ENCODE assay signal across 27 cellular contexts in genomic region chr20:24737212-24737850, GRCh38.
DNase-seq lines count a peak whose midpoint lies in the region; ATAC-seq and TF ChIP-seq lines count a peak whose summit lies in the region.
"Had no signal": no experiment of that assay in that cellular context is flagged by ENCODE, and none has a peak within 500 bp of the region (broad histone marks: within the 10 kb centered on the region; RNA-seq: fewer than 3 reads in every experiment).

No MANE protein-coding gene starts in this region.

- WGBS in hepatocyte (ENCODE audit: low lambda C conversion rate, missing lambda C conversion rate), result 92% methylated on average over 10 of the region's 10 CpGs

- H3K27ac ChIP-seq in GM23338 (ENCODE audit: low read depth), result no peak overlapping the region
- H3K27ac ChIP-seq in hepatocyte, result no peak overlapping the region
- H3K27ac ChIP-seq in neural progenitor cell, result no peak overlapping the region
- H3K27ac ChIP-seq: A549; BLaER1 treated with 17β-estradiol and CSF1 and Interleukin-3, amounts not matched to agents 10 nM and 100 nM; HL-60 had no signal

- TF ChIP-seq CTCF in GM23338 (conservative IDR thresholded peaks at IDR 0.05; ENCODE audit: low read depth in 2 of 2), result no peak
- no peak for TF ChIP-seq CTCF in hepatocyte (IDR thresholded peaks at IDR 0.05; ENCODE audit: poor library complexity)
- no peak for TF ChIP-seq CTCF in neural progenitor cell (IDR thresholded peaks at IDR 0.05)

- H3K9me2 ChIP-seq in GM23338 (ENCODE audit: insufficient read depth) (peaks cover 6% of the 10 kb centered on the region), hepatocyte (replicated peaks; ENCODE audit: insufficient read depth) (no peaks in the 10 kb centered on the region)
- H3K9me2 ChIP-seq: SK-N-SH had no signal

- H3K4me3 ChIP-seq in GM23338 (no peak overlapping the region), hepatocyte (no peak overlapping the region), neural progenitor cell (no peak overlapping the region)
- H3K4me3 ChIP-seq: A549; BLaER1 treated with 17β-estradiol and CSF1 and Interleukin-3, amounts not matched to agents 10 nM and 100 nM had no signal

- no peak for DNase-seq in GM23338 (ENCODE audit: low spot score)
- no peak for DNase-seq in activated T-helper 1 cell treated with anti-CD3 and anti-CD28 coated beads, Interleukin-12 subunit alpha, Interleukin-12 subunit beta, Interleukin-2, Interleukin-4 antibody, amounts not matched to agents 30 ng/mL and 10 ng/mL and 1 ng/mL, durations not matched to agents 14 hours and 24 hours and 36 hours (ENCODE audit: low spot score)
- peak; percentile 2 for DNase-seq in hepatocyte (ENCODE audit: low spot score)
- no peak for DNase-seq in neural progenitor cell (ENCODE audit: low spot score)
- DNase-seq in SIG-M5 (lab: John Stamatoyannopoulos, UW), result no peak
- DNase-seq in SW 1271 (lab: John Stamatoyannopoulos, UW), result no peak
- DNase-seq in left ventricle myocardium superior, result no peak
- DNase-seq: AML-193; CD4-positive, alpha-beta memory T cell; DMS 273 treated with DMSO at 0.1 percent for 48 hours; DMS79; GF-D8; NCI-H1048; NCI-H1417 treated with DMSO at 0.1 percent for 48 hours; NCI-H1694 treated with DMSO at 0.1 percent for 48 hours; NCI-H2081; NCI-H2227 treated with DMSO at 0.1 percent for 48 hours; NCI-H510A; NCI-H69; RPMI8226; SK-N-SH had no signal

- H3K9me3 ChIP-seq in hepatocyte (ENCODE audit: low read depth), result no peaks in the 10 kb centered on the region
- no peaks in the 10 kb centered on the region for H3K9me3 ChIP-seq in neural progenitor cell (ENCODE audit: low read depth)
- H3K9me3 ChIP-seq: A549; BLaER1 treated with 17β-estradiol and CSF1 and Interleukin-3, amounts not matched to agents 10 nM and 100 nM; SK-N-SH had no signal

- H3K4me2 ChIP-seq in GM23338 (no peak overlapping the region), hepatocyte (no peak overlapping the region), neural progenitor cell (no peak overlapping the region)
- H3K4me2 ChIP-seq: A549; BLaER1 treated with 17β-estradiol and CSF1 and Interleukin-3, amounts not matched to agents 10 nM and 100 nM; SK-N-SH had no signal

- intact Hi-C loops in activated T-helper 1 cell treated with anti-CD3 and anti-CD28 coated beads, Interleukin-12 subunit alpha, Interleukin-12 subunit beta, Interleukin-2, Interleukin-4 antibody, amounts not matched to agents 30 ng/mL and 10 ng/mL and 1 ng/mL, durations not matched to agents 14 hours and 24 hours and 36 hours (cut with micrococcal nuclease), result no loop called here
- intact Hi-C loops in left ventricle myocardium superior (cut with micrococcal nuclease), result no loop called here

- H3K4me3 Mint-ChIP-seq in GM23338 (no peak overlapping the region), neural progenitor cell (no peak overlapping the region)
- no peak overlapping the region for H3K4me3 Mint-ChIP-seq in activated T-helper 1 cell treated with anti-CD3 and anti-CD28 coated beads, Interleukin-12 subunit alpha, Interleukin-12 subunit beta, Interleukin-2, Interleukin-4 antibody, amounts not matched to agents 30 ng/mL and 10 ng/mL and 1 ng/mL, durations not matched to agents 14 hours and 24 hours and 36 hours
- H3K4me3 Mint-ChIP-seq: CD4-positive, alpha-beta memory T cell had no signal

- no peaks in the 10 kb centered on the region for H3K27me3 ChIP-seq in GM23338 (ENCODE audit: insufficient read depth)
- no peaks in the 10 kb centered on the region for H3K27me3 ChIP-seq in hepatocyte
- H3K27me3 ChIP-seq in neural progenitor cell, result no peaks in the 10 kb centered on the region
- H3K27me3 ChIP-seq: BLaER1 treated with 17β-estradiol and CSF1 and Interleukin-3, amounts not matched to agents 10 nM and 100 nM had no signal

- H2AFZ ChIP-seq in GM23338 (peak overlapping the region; percentile 69; the same call in 1 of the 2 replicates), hepatocyte (no peak overlapping the region), neural progenitor cell (replicated peaks) (peak overlapping the region; percentile 17)

- H3K27me3 Mint-ChIP-seq in GM23338 (ENCODE audit: insufficient read depth, low read depth, poor library complexity) (peaks cover 4% of the 10 kb centered on the region), neural progenitor cell (ENCODE audit: insufficient read depth, low read depth) (no peaks in the 10 kb centered on the region)
- H3K27me3 Mint-ChIP-seq in activated T-helper 1 cell treated with anti-CD3 and anti-CD28 coated beads, Interleukin-12 subunit alpha, Interleukin-12 subunit beta, Interleukin-2, Interleukin-4 antibody, amounts not matched to agents 30 ng/mL and 10 ng/mL and 1 ng/mL, durations not matched to agents 14 hours and 24 hours and 36 hours (ENCODE audit: insufficient read depth), result peaks cover 2% of the 10 kb centered on the region
- H3K27me3 Mint-ChIP-seq: CD4-positive, alpha-beta memory T cell; IgD-negative memory B cell had no signal

- H3F3A ChIP-seq in GM23338 (replicated peaks; ENCODE audit: low read depth) (no peaks in the 10 kb centered on the region), neural progenitor cell (ENCODE audit: low read depth) (no peaks in the 10 kb centered on the region)

- no peaks in the 10 kb centered on the region; the same call in 2 of the 3 replicates for H3K9me3 Mint-ChIP-seq in GM23338
- H3K9me3 Mint-ChIP-seq in activated T-helper 1 cell treated with anti-CD3 and anti-CD28 coated beads, Interleukin-12 subunit alpha, Interleukin-12 subunit beta, Interleukin-2, Interleukin-4 antibody, amounts not matched to agents 30 ng/mL and 10 ng/mL and 1 ng/mL, durations not matched to agents 14 hours and 24 hours and 36 hours, result no peaks in the 10 kb centered on the region
- H3K9me3 Mint-ChIP-seq in neural progenitor cell, result no peaks in the 10 kb centered on the region
- H3K9me3 Mint-ChIP-seq: CD4-positive, alpha-beta memory T cell; IgD-negative memory B cell had no signal

- no peak overlapping the region for H3K9ac ChIP-seq in neural progenitor cell
- H3K9ac ChIP-seq: BLaER1 treated with 17β-estradiol and CSF1 and Interleukin-3, amounts not matched to agents 10 nM and 100 nM; SK-N-SH had no signal

- H3K79me2 ChIP-seq in GM23338 (replicated peaks; ENCODE audit: insufficient read depth) (no peaks in the 10 kb centered on the region), hepatocyte (no peaks in the 10 kb centered on the region), neural progenitor cell (ENCODE audit: low read depth) (no peaks in the 10 kb centered on the region)

- H3K27ac Mint-ChIP-seq in GM23338, result no peak overlapping the region
- peak overlapping the region; percentile 31 for H3K27ac Mint-ChIP-seq in activated T-helper 1 cell treated with anti-CD3 and anti-CD28 coated beads, Interleukin-12 subunit alpha, Interleukin-12 subunit beta, Interleukin-2, Interleukin-4 antibody, amounts not matched to agents 30 ng/mL and 10 ng/mL and 1 ng/mL, durations not matched to agents 14 hours and 24 hours and 36 hours
- no peak overlapping the region for H3K27ac Mint-ChIP-seq in neural progenitor cell
- H3K27ac Mint-ChIP-seq: IgD-negative memory B cell had no signal

- H3K36me3 Mint-ChIP-seq in GM23338 (ENCODE audit: low read depth) (no peaks in the 10 kb centered on the region), neural progenitor cell (no peaks in the 10 kb centered on the region)
- no peaks in the 10 kb centered on the region for H3K36me3 Mint-ChIP-seq in activated T-helper 1 cell treated with anti-CD3 and anti-CD28 coated beads, Interleukin-12 subunit alpha, Interleukin-12 subunit beta, Interleukin-2, Interleukin-4 antibody, amounts not matched to agents 30 ng/mL and 10 ng/mL and 1 ng/mL, durations not matched to agents 14 hours and 24 hours and 36 hours (ENCODE audit: low read depth)
- H3K36me3 Mint-ChIP-seq: CD4-positive, alpha-beta memory T cell; IgD-negative memory B cell had no signal

- no peaks in the 10 kb centered on the region; the same call in 1 of the 2 replicates for H3K36me3 ChIP-seq in GM23338 (ENCODE audit: insufficient read depth)
- H3K36me3 ChIP-seq in hepatocyte (replicated peaks; ENCODE audit: insufficient read depth, low read depth), result no peaks in the 10 kb centered on the region
- no peaks in the 10 kb centered on the region for H3K36me3 ChIP-seq in neural progenitor cell
- H3K36me3 ChIP-seq: BLaER1 treated with 17β-estradiol and CSF1 and Interleukin-3, amounts not matched to agents 10 nM and 100 nM had no signal

- H3K4me1 ChIP-seq in GM23338 (ENCODE audit: insufficient read depth) (peaks cover 6% of the 10 kb centered on the region; the same call in 1 of the 2 replicates), hepatocyte (ENCODE audit: insufficient read depth) (peaks cover 15% of the 10 kb centered on the region), neural progenitor cell (no peaks in the 10 kb centered on the region)
- H3K4me1 ChIP-seq: A549 had no signal

- H3K4me1 Mint-ChIP-seq in GM23338, result peaks cover 17% of the 10 kb centered on the region
- H3K4me1 Mint-ChIP-seq in activated T-helper 1 cell treated with anti-CD3 and anti-CD28 coated beads, Interleukin-12 subunit alpha, Interleukin-12 subunit beta, Interleukin-2, Interleukin-4 antibody, amounts not matched to agents 30 ng/mL and 10 ng/mL and 1 ng/mL, durations not matched to agents 14 hours and 24 hours and 36 hours (ENCODE audit: low read depth), result peaks cover 18% of the 10 kb centered on the region
- H3K4me1 Mint-ChIP-seq in neural progenitor cell, result peaks cover 16% of the 10 kb centered on the region

- ATAC-seq in GM23338, result no peak
- no peak for ATAC-seq in left ventricle myocardium superior
- ATAC-seq in GM19328 (IDR thresholded peaks at IDR 0.05; ENCODE audit: unreplicated experiment), result no peak
- ATAC-seq: A549, HCT116 had no signal

- no peaks in the 10 kb centered on the region for H4K20me1 ChIP-seq in GM23338 (replicated peaks; ENCODE audit: insufficient read depth)
- H4K20me1 ChIP-seq in hepatocyte (ENCODE audit: insufficient read depth, poor library complexity, severe bottlenecking), result no peaks in the 10 kb centered on the region
- no peaks in the 10 kb centered on the region for H4K20me1 ChIP-seq in neural progenitor cell (ENCODE audit: low read depth)
- H4K20me1 ChIP-seq: BLaER1 treated with 17β-estradiol and CSF1 and Interleukin-3, amounts not matched to agents 10 nM and 100 nM had no signal

TF ChIP-seq in GM23338, 12 proteins besides CTCF, POLR2A, EP300 and RAD21 (continues in another document):
- TF ChIP-seq EZH2 (IDR thresholded peaks at IDR 0.05; ENCODE audit: low read depth, unreplicated experiment) (no peak), ETS1 (IDR thresholded peaks at IDR 0.05) (no peak), EZH2phosphoT487 (IDR thresholded peaks at IDR 0.05; ENCODE audit: unreplicated experiment) (no peak), POLR2AphosphoS5 (IDR thresholded peaks at IDR 0.05; ENCODE audit: low read depth) (no peak)
